Comparison of ENCODE assay signal across 8 cellular contexts in the genomic region with DNA sequence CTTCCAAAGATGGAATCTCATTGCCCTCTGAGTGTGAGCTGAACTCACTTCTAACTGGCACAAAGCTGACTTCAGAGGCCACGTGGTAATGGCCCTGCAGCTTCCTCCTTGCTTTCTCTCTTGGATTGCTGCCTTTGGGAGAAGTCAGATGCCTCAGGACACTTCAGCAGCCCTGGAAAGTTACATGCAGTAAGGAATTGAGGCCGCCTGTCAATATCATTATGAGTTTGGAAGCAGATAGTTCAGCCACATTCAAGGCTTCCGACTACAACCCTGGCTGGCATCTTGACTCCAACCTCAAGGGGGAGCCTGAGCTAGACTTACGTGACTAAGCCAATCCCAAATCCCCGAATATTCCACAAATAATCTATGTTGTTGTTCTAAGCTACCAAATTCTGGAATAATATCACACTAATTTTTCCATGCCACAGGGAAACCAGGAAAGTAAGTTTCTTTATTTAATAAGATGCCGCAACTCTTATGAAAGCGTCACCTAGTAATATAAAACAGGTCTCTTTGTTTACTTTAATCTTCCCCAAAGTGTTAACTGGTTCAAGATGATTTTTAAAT. TPM values are rescaled to one million over a fixed set of nuclear protein-coding genes. Genes with fewer than 3 reads are reported as not detected.
DNase-seq lines count a peak whose midpoint lies in the region; ATAC-seq and TF ChIP-seq lines count a peak whose summit lies in the region.

No MANE protein-coding gene starts in this region.

- POLR2A ChIA-PET in Caco-2 (lab: Charles Lee), result interaction anchor here (1.2 kb wide), 1 partner anchor 14 kb away, joined by 4 read pairs; the partner anchor contains the start of gene CEP20

- TF ChIP-seq CTCF in Caco-2 (IDR thresholded peaks at IDR 0.05; ENCODE audit: insufficient read depth in 1 of 2, low read depth in 1 of 2, low read length in 1 of 2, severe bottlenecking in 1 of 2, unreplicated experiment in 1 of 2) (peak; percentile 72 to 75), HFF-Myc (IDR thresholded peaks at IDR 0.05; ENCODE audit: low read depth, low read length, missing control alignments) (peak; percentile 86), SU-DHL-6 (IDR thresholded peaks at IDR 0.05; ENCODE audit: insufficient read depth, low read length, poor library complexity, severe bottlenecking) (peak; percentile 37), fibroblast of villous mesenchyme (IDR thresholded peaks at IDR 0.05; ENCODE audit: insufficient read depth, low read depth, low read length) (peak; percentile 91), ovary (IDR thresholded peaks at IDR 0.05) (peak; percentile 20 to 45 (median 33))

- CTCF ChIA-PET in Caco-2 (lab: Charles Lee), result interaction anchor here (0.6 to 1.7 kb wide), 9 partner anchors 14 to 253 kb away, joined by 3 to 13 read pairs (median 4); partner anchors contain the start of gene CEP20

- H3K27ac Mint-ChIP-seq in Caco-2 (ENCODE audit: unreplicated experiment), result no peak overlapping the region

- H3K9me3 Mint-ChIP-seq in Caco-2 (ENCODE audit: unreplicated experiment), result no peaks in the 10 kb centered on the region

- no peak for ATAC-seq in HG03139 (IDR thresholded peaks at IDR 0.05; ENCODE audit: unreplicated experiment)
- ATAC-seq in GM21367 (IDR thresholded peaks at IDR 0.05; ENCODE audit: unreplicated experiment), result no peak

- DNase-seq in Caco-2 (peak; percentile 56 to 61), HFF-Myc (ENCODE audit: extremely low read depth, low read depth) (peak; percentile 49), fibroblast of villous mesenchyme (ENCODE audit: low read depth) (peak; percentile 77), ovary (peak; percentile 49 to 66 (median 57))
- DNase-seq in activated CD4-positive, CD25-positive, alpha-beta regulatory T cell treated with anti-CD3 and anti-CD28 coated beads, Interleukin-2, amount 50 U/mL, for 72 hours, result no peak

- H3K36me3 Mint-ChIP-seq in Caco-2 (ENCODE audit: insufficient read depth, unreplicated experiment), result peaks cover 22% of the 10 kb centered on the region

- H3K36me3 ChIP-seq in Caco-2 (ENCODE audit: control insufficient read depth, insufficient read depth, low read length) (no peaks in the 10 kb centered on the region), SU-DHL-6 (ENCODE audit: low read length) (peaks cover 6% of the 10 kb centered on the region; the same call in 1 of the 2 replicates), ovary (no peaks in the 10 kb centered on the region)

- H3K27me3 ChIP-seq in Caco-2 (replicated peaks; ENCODE audit: control insufficient read depth, insufficient read depth, low read length), result no peaks in the 10 kb centered on the region
- no peaks in the 10 kb centered on the region for H3K27me3 ChIP-seq in SU-DHL-6 (ENCODE audit: low read length)
- no peaks in the 10 kb centered on the region for H3K27me3 ChIP-seq in ovary

- intact Hi-C loops in Caco-2 (cut with micrococcal nuclease; ENCODE audit: unreplicated experiment), result loop anchor here (1.0 to 10.0 kb wide), 2 partner anchors 140 to 252 kb away; no protein-coding TSS in a partner anchor
- intact Hi-C loops in ovary (cut with DNase I), result loop anchor here in 3 of 4 donors (2.0 to 5.0 kb wide), 4 partner anchors 192 to 254 kb away; no protein-coding TSS in a partner anchor

- no peaks in the 10 kb centered on the region for H3K4me1 Mint-ChIP-seq in Caco-2 (ENCODE audit: low read depth, unreplicated experiment)

- WGBS in ovary, 3 donors, result 20 to 31% (median 25%) methylated on average over 7 of the region's 7 CpGs

- no peaks in the 10 kb centered on the region for H3K9me3 ChIP-seq in Caco-2
- no peaks in the 10 kb centered on the region for H3K9me3 ChIP-seq in SU-DHL-6 (ENCODE audit: insufficient read depth, low read length)
- no peaks in the 10 kb centered on the region for H3K9me3 ChIP-seq in ovary

- no peak overlapping the region for H3K4me2 ChIP-seq in SU-DHL-6 (ENCODE audit: low read depth, low read length, poor library complexity, severe bottlenecking)

- no peaks in the 10 kb centered on the region for H3K27me3 Mint-ChIP-seq in Caco-2 (ENCODE audit: insufficient read depth, unreplicated experiment)

- no peaks in the 10 kb centered on the region for H3K9me2 ChIP-seq in SU-DHL-6 (replicated peaks; ENCODE audit: insufficient read depth, low read length)

- H3F3A ChIP-seq in SU-DHL-6 (ENCODE audit: insufficient read depth), result no peaks in the 10 kb centered on the region

- H3K79me2 ChIP-seq in SU-DHL-6 (ENCODE audit: insufficient read depth, low read length), result no peaks in the 10 kb centered on the region

- no peaks in the 10 kb centered on the region; the same call in 1 of the 2 replicates for H3K4me1 ChIP-seq in Caco-2
- no peaks in the 10 kb centered on the region for H3K4me1 ChIP-seq in ovary (ENCODE audit: insufficient read depth)

- TF ChIP-seq POLR2A in ovary (IDR thresholded peaks at IDR 0.05), result no peak

- TF ChIP-seq EP300 in ovary (IDR thresholded peaks at IDR 0.05), result no peak

- H4K20me1 ChIP-seq in SU-DHL-6 (ENCODE audit: low read depth, low read length), result no peaks in the 10 kb centered on the region

- H2AFZ ChIP-seq in SU-DHL-6 (ENCODE audit: low read depth, low read length, severe bottlenecking), result no peak overlapping the region

- H3K27ac ChIP-seq in SU-DHL-6 (ENCODE audit: low read depth, low read length), result no peak overlapping the region
- H3K27ac ChIP-seq in ovary, result peak overlapping the region in 1 of 2 donors; percentile 16

- BruUV-seq in Caco-2 (replicated peaks; lab: Mats Ljungman, UMichigan), result no TSS peak

- H3K9ac ChIP-seq in SU-DHL-6 (ENCODE audit: low read length), result no peak overlapping the region

- H3K4me3 ChIP-seq in Caco-2 (ENCODE audit: low read depth, low read length) (no peak overlapping the region), HFF-Myc (replicated peaks; ENCODE audit: low read depth, low read length) (no peak overlapping the region), SU-DHL-6 (ENCODE audit: insufficient read depth, low read length, poor library complexity, severe bottlenecking) (no peak overlapping the region), fibroblast of villous mesenchyme (ENCODE audit: low read depth, low read length) (no peak overlapping the region), ovary (no peak overlapping the region)

- no peak overlapping the region for H3K4me3 Mint-ChIP-seq in Caco-2 (ENCODE audit: unreplicated experiment)

RNA-seq across cellular contexts. Expression of gene CEP20, which starts 13.6 kb away (rescaled TPM):
- total RNA-seq in Caco-2 (2022) (26.0 and 30.2 TPM in 2 replicates), fibroblast of villous mesenchyme (35.8 and 50.1 TPM in 2 replicates), ovary (10 to 100 TPM; 23.4 to 41.3 (median 30.9) TPM)
- 10 to 100 TPM; 26.8 to 44.4 TPM for polyA plus RNA-seq in ovary

RNA-seq across cellular contexts. Expression of gene MYH11, which starts 18.0 kb away (rescaled TPM):
- total RNA-seq in Caco-2 (2022) (0.19 TPM in 1 of 2 replicates, not detected in the other), fibroblast of villous mesenchyme (under 0.01 and 0.64 TPM in 2 replicates), ovary (100 to 1,000 TPM in 4 of 7 donors, 10 to 100 TPM in 3; 50.9 to 886 (median 263) TPM)
- polyA plus RNA-seq in ovary, result 1,000 to 10,000 TPM in 1 of 2 donors, 100 to 1,000 TPM in 1; 237 to 2,765 TPM

Comparison
In these comparisons a context has a peak if more than half of its experiments do, and no peak if none do; other contexts are left out.
1. CTCF ChIP-seq: peak in every context shown above with its lines; median percentile 91 in fibroblast of villous mesenchyme; 86 in HFF-Myc; 74 in Caco-2; 37 in SU-DHL-6; 33 in ovary.
2. RNA of gene MYH11, which starts 18.0 kb away (total RNA-seq): 50.9 to 886 TPM in ovary; 0.19 TPM in Caco-2 and under 0.01 to 0.64 TPM in fibroblast of villous mesenchyme; every median in the first group is over 10 times any median in the second.